Comparison of ENCODE assay signal across 21 cellular contexts in genomic region chr10:132485391-132485790, GRCh38.
"Had no signal": no experiment of that assay in that cellular context is flagged by ENCODE, and none has a peak within 500 bp of the region (broad histone marks: within the 10 kb centered on the region; RNA-seq: fewer than 3 reads in every experiment).

No MANE protein-coding gene starts in this region.

- H3K4me1 Mint-ChIP-seq: immature natural killer cell; naive thymus-derived CD4-positive, alpha-beta T cell; stimulated activated naive CD8-positive, alpha-beta T cell treated with anti-CD3 and anti-CD28 coated beads, Interleukin-15, amount 100 ng/mL, for 72 hours had no signal

- H3K4me3 Mint-ChIP-seq: immature natural killer cell; naive thymus-derived CD4-positive, alpha-beta T cell; nephron; neural progenitor cell; stimulated activated naive CD8-positive, alpha-beta T cell treated with anti-CD3 and anti-CD28 coated beads, Interleukin-15, amount 100 ng/mL, for 72 hours had no signal

- H3K36me3 Mint-ChIP-seq: immature natural killer cell; naive thymus-derived CD4-positive, alpha-beta T cell; neural progenitor cell had no signal

- DNase-seq: effector CD4-positive, alpha-beta T cell; hypothalamus; immature natural killer cell; islet precursor cell; mammary epithelial cell; mesendoderm; midbrain; naive thymus-derived CD4-positive, alpha-beta T cell; psoas muscle; small intestine; stimulated activated CD4-positive, alpha-beta T cell treated with anti-CD3 and anti-CD28 coated beads, Interleukin-12 subunit alpha, Interleukin-12 subunit beta, amount 100 ng/mL, for 4 hours; stimulated activated CD4-positive, alpha-beta T cell treated with anti-CD3 and anti-CD28 coated beads, Interleukin-1b, Interleukin-23, amount 100 ng/mL, for 48 hours; stimulated activated CD4-positive, alpha-beta T cell treated with anti-CD3 and anti-CD28 coated beads, Interleukin-4, amount 100 ng/mL, for 1 hour; stimulated activated CD8-positive, alpha-beta memory T cell treated with anti-CD3 and anti-CD28 coated beads, Interleukin-4, amount 100 ng/mL, for 48 hours; stimulated activated naive CD4-positive, alpha-beta T cell; stimulated activated naive CD8-positive, alpha-beta T cell treated with anti-CD3 and anti-CD28 coated beads, Interleukin-15, amount 100 ng/mL, for 72 hours; transverse colon had no signal

- H3K27ac Mint-ChIP-seq: immature natural killer cell; naive thymus-derived CD4-positive, alpha-beta T cell; nephron; neural progenitor cell had no signal

- ATAC-seq: left lobe of liver; naive thymus-derived CD4-positive, alpha-beta T cell; psoas muscle; right cardiac atrium; stimulated activated naive CD8-positive, alpha-beta T cell treated with anti-CD3 and anti-CD28 coated beads, Interleukin-15, amount 100 ng/mL, for 72 hours had no signal

- H3K9me3 Mint-ChIP-seq: immature natural killer cell had no signal
